In genomic region chr4:20681263-20681662, GRCh38 we compare ENCODE assay signal across 21 cellular contexts. TPM values are rescaled to one million over a fixed set of nuclear protein-coding genes. Genes with fewer than 3 reads are reported as not detected.
DNase-seq lines count a peak whose midpoint lies in the region; ATAC-seq and TF ChIP-seq lines count a peak whose summit lies in the region.
"Had no signal": no experiment of that assay in that cellular context is flagged by ENCODE, and none has a peak within 500 bp of the region (broad histone marks: within the 10 kb centered on the region; RNA-seq: fewer than 3 reads in every experiment).

No MANE protein-coding gene starts in this region.

- TF ChIP-seq POLR2A in gastroesophageal sphincter (IDR thresholded peaks at IDR 0.05) (no peak), stomach (IDR thresholded peaks at IDR 0.05) (no peak)

- no peak overlapping the region for H3K4me3 ChIP-seq in gastroesophageal sphincter
- H3K4me3 ChIP-seq in lower lobe of right lung, result no peak overlapping the region
- no peak overlapping the region for H3K4me3 ChIP-seq in stomach
- H3K4me3 ChIP-seq in urinary bladder (ENCODE audit: low read depth, low read length), result no peak overlapping the region
- H3K4me3 ChIP-seq: A549, HAP-1 had no signal

- TF ChIP-seq CTCF in gastroesophageal sphincter (IDR thresholded peaks at IDR 0.05) (no peak), lower lobe of right lung (IDR thresholded peaks at IDR 0.05) (no peak), stomach (IDR thresholded peaks at IDR 0.05) (no peak)

- H3K9me3 ChIP-seq in gastroesophageal sphincter (no peaks in the 10 kb centered on the region), lower lobe of right lung (no peaks in the 10 kb centered on the region), stomach (no peaks in the 10 kb centered on the region)
- H3K9me3 ChIP-seq: A549, HAP-1 had no signal

- H3K4me1 ChIP-seq in gastroesophageal sphincter (peaks cover 0 to 9% (median 0%) of the 10 kb centered on the region in 3 donors), lower lobe of right lung (no peaks in the 10 kb centered on the region), stomach (peaks cover 0 to 13% (median 4%) of the 10 kb centered on the region in 4 donors), urinary bladder (ENCODE audit: insufficient read depth) (no peaks in the 10 kb centered on the region)
- H3K4me1 ChIP-seq: A549, HAP-1 had no signal

- DNase-seq in lower lobe of right lung, result no peak
- DNase-seq in stomach, result peak; percentile 26
- no peak for DNase-seq in foreskin melanocyte
- no peak for DNase-seq in midbrain (lab: John Stamatoyannopoulos, UW)
- DNase-seq: 8988T; ACHN; AML-193; C1 segment of cervical spinal cord; Calu3; CD4-positive, alpha-beta memory T cell; COR-L47; DMS53; DMS79 treated with DMSO at 0.1 percent for 48 hours; GF-D8; GOT3; HFFc6 had no signal

- 17 to 38% methylated on average over 1 of the region's 1 CpG for WGBS in gastroesophageal sphincter (ENCODE audit: low coverage in 1 of 2), 2 donors
- 42 to 75% (median 54%) methylated on average over 1 of the region's 1 CpG for WGBS in stomach, 5 donors
- WGBS in urinary bladder, result 32% methylated on average over 1 of the region's 1 CpG

- intact Hi-C loops in lower lobe of right lung (cut with DNase I) (loop anchor here (10.0 kb wide), 1 partner anchor 256 kb away; no protein-coding TSS in a partner anchor), stomach (cut with DNase I; ENCODE audit: low total_unique reads) (loop anchor here (10.0 kb wide), 1 partner anchor 256 kb away; no protein-coding TSS in a partner anchor)

- TF ChIP-seq EP300 in gastroesophageal sphincter (IDR thresholded peaks at IDR 0.05), result no peak
- TF ChIP-seq EP300 in stomach (IDR thresholded peaks at IDR 0.05), result no peak

- H3K27me3 ChIP-seq in gastroesophageal sphincter (no peaks in the 10 kb centered on the region), lower lobe of right lung (ENCODE audit: low read depth) (no peaks in the 10 kb centered on the region), stomach (no peaks in the 10 kb centered on the region)

- peak; percentile 74 for ATAC-seq in gastroesophageal sphincter
- peak; percentile 39 to 47 for ATAC-seq in lower lobe of right lung
- no peak for ATAC-seq in SK-N-SH treated with all-trans-retinoic acid at 6 μM for 48 hours
- ATAC-seq: A549 had no signal

- H3K36me3 ChIP-seq in gastroesophageal sphincter (no peaks in the 10 kb centered on the region), lower lobe of right lung (no peaks in the 10 kb centered on the region), stomach (no peaks in the 10 kb centered on the region), urinary bladder (ENCODE audit: insufficient read depth) (no peaks in the 10 kb centered on the region)
- H3K36me3 ChIP-seq: HAP-1 had no signal

- no peak overlapping the region for H3K27ac ChIP-seq in gastroesophageal sphincter
- no peak overlapping the region for H3K27ac ChIP-seq in lower lobe of right lung
- peak overlapping the region in 1 of 5 donors; percentile 24 for H3K27ac ChIP-seq in stomach
- H3K27ac ChIP-seq in urinary bladder (ENCODE audit: low read depth), result peak overlapping the region; percentile 18
- H3K27ac ChIP-seq: A549 had no signal

TF ChIP-seq in SK-N-SH treated with all-trans-retinoic acid at 6 μM for 48 hours, 23 proteins besides CTCF, POLR2A, EP300 and RAD21:
- no peak for TF ChIP-seq BACH2 (CRISPR knock-in tag; IDR thresholded peaks at IDR 0.05; ENCODE audit: borderline replicate concordance)
- no peak for TF ChIP-seq TOX (CRISPR knock-in tag; IDR thresholded peaks at IDR 0.05; ENCODE audit: borderline replicate concordance)
- no peak for TF ChIP-seq POU6F1 (CRISPR knock-in tag; IDR thresholded peaks at IDR 0.05; ENCODE audit: borderline replicate concordance, low read depth)
- no peak for TF ChIP-seq ZNF70 (CRISPR knock-in tag; IDR thresholded peaks at IDR 0.05)
- TF ChIP-seq TCF4 (CRISPR knock-in tag; IDR thresholded peaks at IDR 0.05; ENCODE audit: borderline replicate concordance), result no peak
- TF ChIP-seq ARNTL (CRISPR knock-in tag; IDR thresholded peaks at IDR 0.05; ENCODE audit: borderline replicate concordance, low read depth), result no peak
- TF ChIP-seq ZFP3 (CRISPR knock-in tag; IDR thresholded peaks at IDR 0.05), result no peak
- no peak for TF ChIP-seq PATZ1 (CRISPR knock-in tag; IDR thresholded peaks at IDR 0.05; ENCODE audit: borderline replicate concordance)
- TF ChIP-seq TSHZ2 (CRISPR knock-in tag; IDR thresholded peaks at IDR 0.05), result no peak
- TF ChIP-seq CREB5 (CRISPR knock-in tag; IDR thresholded peaks at IDR 0.05; ENCODE audit: low read depth), result no peak

RNA-seq across cellular contexts. Expression of gene PACRGL, which starts 19.0 kb away (rescaled TPM):
- total RNA-seq in gastroesophageal sphincter (10 to 100 TPM; 27.3 to 38.6 (median 30.5) TPM), lower lobe of right lung (15.2 TPM), stomach (100 to 1,000 TPM in 1 of 5 donors, 10 to 100 TPM in 4; 34.2 to 223 (median 40.3) TPM), urinary bladder (55.3 TPM)
- polyA plus RNA-seq in stomach (10 to 100 TPM in 1 of 3 donors, 1 to 10 TPM in 2; 7.0 to 11.9 (median 7.6) TPM), urinary bladder (18.3 TPM)
